In the genomic region with DNA sequence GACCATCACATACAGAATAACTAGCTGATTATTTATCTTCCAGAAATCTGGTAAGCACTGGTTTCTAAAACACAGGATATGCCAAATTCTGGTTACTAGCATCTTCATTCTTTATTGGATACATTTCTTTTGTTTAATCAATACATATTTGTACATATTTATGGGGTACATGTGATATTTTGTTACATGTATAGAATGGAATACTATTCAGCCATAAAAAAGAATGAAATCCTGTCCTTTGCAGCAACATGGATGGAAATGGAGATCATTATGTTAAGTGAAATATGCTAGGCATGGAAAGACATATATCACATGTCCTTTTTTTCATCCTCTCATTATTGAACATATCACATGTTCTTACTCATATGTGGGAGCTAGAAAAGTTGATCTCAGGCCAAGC, we compare ENCODE assay signal across 11 cellular contexts.
"Had no signal": no experiment of that assay in that cellular context is flagged by ENCODE, and none has a peak within 500 bp of the region (broad histone marks: within the 10 kb centered on the region; RNA-seq: fewer than 3 reads in every experiment).

No MANE protein-coding gene starts in this region.

- H3K4me3 ChIP-seq: GM23338 had no signal

- H3K4me3 Mint-ChIP-seq: GM23338, H9, HFFc6 had no signal

- H3K9ac ChIP-seq: KMS-11 had no signal

- ATAC-seq: GM23338 had no signal

- H2AFZ ChIP-seq: GM23338 had no signal

- H3K4me2 ChIP-seq: GM23338, KMS-11 had no signal

- DNase-seq: H9, HCEC 1CT, HFFc6, IMR-90, Karpas-422, KBM-7 had no signal

- H3K9me3 Mint-ChIP-seq: HFFc6 had no signal

- H3K27ac ChIP-seq: HL-60, KMS-11 had no signal

- FAIRE-seq: H1, H54 had no signal

- H3K27ac Mint-ChIP-seq: GM23338, H9, HFFc6 had no signal
